Comparison of ENCODE assay signal across 1 cellular context in the genomic region with DNA sequence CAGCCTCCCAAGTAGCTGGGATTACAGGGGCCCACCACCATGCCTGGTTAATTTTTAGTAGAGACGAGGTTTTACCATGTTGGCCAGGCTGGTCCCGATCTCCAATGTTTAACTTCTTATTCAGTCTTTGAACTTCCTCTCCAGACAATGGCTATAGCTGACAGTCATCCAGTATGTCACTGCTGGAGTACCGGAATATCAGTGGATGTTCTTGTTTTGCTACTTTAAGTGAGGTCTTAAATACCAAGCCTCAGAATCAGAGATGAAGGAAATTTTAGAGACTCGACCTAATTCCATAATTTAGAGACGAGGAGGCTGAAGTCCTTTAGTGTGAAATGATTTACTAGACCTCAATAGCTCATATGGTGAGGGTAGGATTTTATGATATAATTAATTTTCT.
TF ChIP-seq lines count a peak whose summit lies in the region.

No MANE protein-coding gene starts in this region.

TF ChIP-seq in SK-N-SH treated with all-trans-retinoic acid at 6 μM for 48 hours, 23 proteins besides CTCF, POLR2A, EP300 and RAD21 (continued from another document):
- TF ChIP-seq, protein P1, sequence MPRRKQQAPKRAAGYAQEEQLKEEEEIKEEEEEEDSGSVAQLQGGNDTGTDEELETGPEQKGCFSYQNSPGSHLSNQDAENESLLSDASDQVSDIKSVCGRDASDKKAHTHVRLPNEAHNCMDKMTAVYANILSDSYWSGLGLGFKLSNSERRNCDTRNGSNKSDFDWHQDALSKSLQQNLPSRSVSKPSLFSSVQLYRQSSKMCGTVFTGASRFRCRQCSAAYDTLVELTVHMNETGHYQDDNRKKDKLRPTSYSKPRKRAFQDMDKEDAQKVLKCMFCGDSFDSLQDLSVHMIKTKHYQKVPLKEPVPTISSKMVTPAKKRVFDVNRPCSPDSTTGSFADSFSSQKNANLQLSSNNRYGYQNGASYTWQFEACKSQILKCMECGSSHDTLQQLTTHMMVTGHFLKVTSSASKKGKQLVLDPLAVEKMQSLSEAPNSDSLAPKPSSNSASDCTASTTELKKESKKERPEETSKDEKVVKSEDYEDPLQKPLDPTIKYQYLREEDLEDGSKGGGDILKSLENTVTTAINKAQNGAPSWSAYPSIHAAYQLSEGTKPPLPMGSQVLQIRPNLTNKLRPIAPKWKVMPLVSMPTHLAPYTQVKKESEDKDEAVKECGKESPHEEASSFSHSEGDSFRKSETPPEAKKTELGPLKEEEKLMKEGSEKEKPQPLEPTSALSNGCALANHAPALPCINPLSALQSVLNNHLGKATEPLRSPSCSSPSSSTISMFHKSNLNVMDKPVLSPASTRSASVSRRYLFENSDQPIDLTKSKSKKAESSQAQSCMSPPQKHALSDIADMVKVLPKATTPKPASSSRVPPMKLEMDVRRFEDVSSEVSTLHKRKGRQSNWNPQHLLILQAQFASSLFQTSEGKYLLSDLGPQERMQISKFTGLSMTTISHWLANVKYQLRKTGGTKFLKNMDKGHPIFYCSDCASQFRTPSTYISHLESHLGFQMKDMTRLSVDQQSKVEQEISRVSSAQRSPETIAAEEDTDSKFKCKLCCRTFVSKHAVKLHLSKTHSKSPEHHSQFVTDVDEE (CRISPR knock-in tag; IDR thresholded peaks at IDR 0.05), result no peak
- TF ChIP-seq ZNF70 (CRISPR knock-in tag; IDR thresholded peaks at IDR 0.05) (no peak), ESRRG (CRISPR knock-in tag; IDR thresholded peaks at IDR 0.05) (no peak), ZNF565 (CRISPR knock-in tag; conservative IDR thresholded peaks at IDR 0.05; ENCODE audit: low read depth) (no peak), CSDC2 (CRISPR knock-in tag; IDR thresholded peaks at IDR 0.05) (no peak), OSR1 (CRISPR knock-in tag; IDR thresholded peaks at IDR 0.05) (no peak), ZFP30 (CRISPR knock-in tag; IDR thresholded peaks at IDR 0.05) (no peak), ISL1 (CRISPR knock-in tag; IDR thresholded peaks at IDR 0.05) (no peak), ZNF8 (CRISPR knock-in tag; IDR thresholded peaks at IDR 0.05) (no peak), ZC3H10 (CRISPR knock-in tag; IDR thresholded peaks at IDR 0.05) (no peak), RARB (CRISPR knock-in tag; IDR thresholded peaks at IDR 0.05) (no peak), ZFP3 (CRISPR knock-in tag; IDR thresholded peaks at IDR 0.05) (no peak), ARNTL (CRISPR knock-in tag; IDR thresholded peaks at IDR 0.05; ENCODE audit: borderline replicate concordance, low read depth) (no peak), SNAI2 (CRISPR knock-in tag; IDR thresholded peaks at IDR 0.05) (no peak), BACH2 (CRISPR knock-in tag; IDR thresholded peaks at IDR 0.05; ENCODE audit: borderline replicate concordance) (no peak)
- TF ChIP-seq, protein P2, sequence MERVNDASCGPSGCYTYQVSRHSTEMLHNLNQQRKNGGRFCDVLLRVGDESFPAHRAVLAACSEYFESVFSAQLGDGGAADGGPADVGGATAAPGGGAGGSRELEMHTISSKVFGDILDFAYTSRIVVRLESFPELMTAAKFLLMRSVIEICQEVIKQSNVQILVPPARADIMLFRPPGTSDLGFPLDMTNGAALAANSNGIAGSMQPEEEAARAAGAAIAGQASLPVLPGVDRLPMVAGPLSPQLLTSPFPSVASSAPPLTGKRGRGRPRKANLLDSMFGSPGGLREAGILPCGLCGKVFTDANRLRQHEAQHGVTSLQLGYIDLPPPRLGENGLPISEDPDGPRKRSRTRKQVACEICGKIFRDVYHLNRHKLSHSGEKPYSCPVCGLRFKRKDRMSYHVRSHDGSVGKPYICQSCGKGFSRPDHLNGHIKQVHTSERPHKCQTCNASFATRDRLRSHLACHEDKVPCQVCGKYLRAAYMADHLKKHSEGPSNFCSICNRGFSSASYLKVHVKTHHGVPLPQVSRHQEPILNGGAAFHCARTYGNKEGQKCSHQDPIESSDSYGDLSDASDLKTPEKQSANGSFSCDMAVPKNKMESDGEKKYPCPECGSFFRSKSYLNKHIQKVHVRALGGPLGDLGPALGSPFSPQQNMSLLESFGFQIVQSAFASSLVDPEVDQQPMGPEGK (CRISPR knock-in tag; IDR thresholded peaks at IDR 0.05; ENCODE audit: borderline replicate concordance), result no peak
- TF ChIP-seq, protein P3, sequence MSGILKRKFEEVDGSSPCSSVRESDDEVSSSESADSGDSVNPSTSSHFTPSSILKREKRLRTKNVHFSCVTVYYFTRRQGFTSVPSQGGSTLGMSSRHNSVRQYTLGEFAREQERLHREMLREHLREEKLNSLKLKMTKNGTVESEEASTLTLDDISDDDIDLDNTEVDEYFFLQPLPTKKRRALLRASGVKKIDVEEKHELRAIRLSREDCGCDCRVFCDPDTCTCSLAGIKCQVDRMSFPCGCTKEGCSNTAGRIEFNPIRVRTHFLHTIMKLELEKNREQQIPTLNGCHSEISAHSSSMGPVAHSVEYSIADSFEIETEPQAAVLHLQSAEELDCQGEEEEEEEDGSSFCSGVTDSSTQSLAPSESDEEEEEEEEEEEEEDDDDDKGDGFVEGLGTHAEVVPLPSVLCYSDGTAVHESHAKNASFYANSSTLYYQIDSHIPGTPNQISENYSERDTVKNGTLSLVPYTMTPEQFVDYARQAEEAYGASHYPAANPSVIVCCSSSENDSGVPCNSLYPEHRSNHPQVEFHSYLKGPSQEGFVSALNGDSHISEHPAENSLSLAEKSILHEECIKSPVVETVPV (CRISPR knock-in tag; IDR thresholded peaks at IDR 0.05), result no peak
- TF ChIP-seq, protein P4, sequence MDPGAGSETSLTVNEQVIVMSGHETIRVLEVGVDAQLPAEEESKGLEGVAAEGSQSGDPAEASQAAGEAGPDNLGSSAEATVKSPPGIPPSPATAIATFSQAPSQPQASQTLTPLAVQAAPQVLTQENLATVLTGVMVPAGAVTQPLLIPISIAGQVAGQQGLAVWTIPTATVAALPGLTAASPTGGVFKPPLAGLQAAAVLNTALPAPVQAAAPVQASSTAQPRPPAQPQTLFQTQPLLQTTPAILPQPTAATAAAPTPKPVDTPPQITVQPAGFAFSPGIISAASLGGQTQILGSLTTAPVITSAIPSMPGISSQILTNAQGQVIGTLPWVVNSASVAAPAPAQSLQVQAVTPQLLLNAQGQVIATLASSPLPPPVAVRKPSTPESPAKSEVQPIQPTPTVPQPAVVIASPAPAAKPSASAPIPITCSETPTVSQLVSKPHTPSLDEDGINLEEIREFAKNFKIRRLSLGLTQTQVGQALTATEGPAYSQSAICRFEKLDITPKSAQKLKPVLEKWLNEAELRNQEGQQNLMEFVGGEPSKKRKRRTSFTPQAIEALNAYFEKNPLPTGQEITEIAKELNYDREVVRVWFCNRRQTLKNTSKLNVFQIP (CRISPR knock-in tag; IDR thresholded peaks at IDR 0.05; ENCODE audit: borderline replicate concordance, low read depth), result no peak
